1 cellular context compared by ENCODE assay signal in the genomic region with DNA sequence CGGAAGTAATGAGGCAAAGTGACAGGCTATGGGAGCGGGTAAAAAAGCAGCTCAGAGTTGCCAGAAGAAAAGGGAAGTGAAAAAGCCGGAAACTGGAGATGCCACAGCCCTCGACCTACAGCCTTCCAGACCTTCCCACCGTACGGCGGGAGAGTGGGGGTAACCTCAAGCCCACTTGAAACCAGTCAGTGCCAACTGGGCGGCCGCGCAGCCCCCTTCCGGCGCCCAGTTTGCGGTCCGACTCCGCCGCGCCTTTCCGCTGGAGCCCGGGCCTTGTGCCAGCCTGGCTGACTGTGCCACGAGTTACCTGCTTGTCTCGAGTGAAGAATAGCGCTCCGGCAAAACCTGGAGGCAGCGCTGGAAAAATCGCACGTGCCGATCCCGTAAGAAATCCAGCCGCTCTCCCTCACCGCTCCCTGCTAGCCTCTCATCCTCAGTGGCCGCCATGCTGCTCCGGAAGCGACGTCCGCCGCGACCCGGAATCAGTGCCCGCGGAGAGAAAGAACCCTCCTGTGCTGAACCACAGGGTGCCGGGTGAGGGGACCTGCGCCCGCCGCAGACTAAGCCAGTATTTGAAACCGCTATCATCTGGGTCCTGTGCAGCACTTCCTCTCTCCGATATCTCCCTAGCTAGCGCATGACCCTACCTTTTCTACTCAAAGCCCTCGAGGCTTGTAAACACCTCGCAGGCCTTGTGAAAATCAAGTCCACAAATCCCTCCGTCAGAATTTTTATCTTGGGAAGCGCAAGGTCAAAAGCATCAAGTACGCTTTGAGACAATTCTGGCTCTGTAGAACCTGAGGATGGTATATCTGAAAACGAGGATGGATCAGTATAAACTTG.
TF ChIP-seq lines count a peak whose summit lies in the region.

A gene (minus strand): TSS at position 473 of the 843 bp plus-strand sequence. CDS start 26 bp downstream, at position 447.

TF ChIP-seq in K562, 482 proteins besides CTCF, POLR2A, EP300 and RAD21 (continued from another document and continues in another):
- TF ChIP-seq CBX5 (IDR thresholded peaks at IDR 0.05; ENCODE audit: borderline replicate concordance, low read depth) (peak; percentile 58; the same call in 1 of the 2 replicates), ARID1B (IDR thresholded peaks at IDR 0.05) (0 out of 2 replicates have a peak, but pooled peaks have one; percentile 9), LARP7 (IDR thresholded peaks at IDR 0.05) (no peak), MAZ (CRISPR knock-in tag; conservative IDR thresholded peaks at IDR 0.05 in 1 of 2, IDR thresholded peaks at IDR 0.05 in 1 of 2) (peak in 1 of 2 experiments; percentile 45; a peak in 2 of 4 replicates), ZNF76 (CRISPR knock-in tag; IDR thresholded peaks at IDR 0.05; ENCODE audit: borderline replicate concordance) (no peak), SIN3A (IDR thresholded peaks at IDR 0.05; ENCODE audit: borderline replicate concordance in 2 of 2, control insufficient read depth in 1 of 2, low read depth in 2 of 2, low read length in 2 of 2) (peak in 1 of 2 experiments; percentile 45; a peak in 1 of 4 replicates), TAF9B (IDR thresholded peaks at IDR 0.05; ENCODE audit: partially characterized antibody) (peak; percentile 90), EHMT2 (IDR thresholded peaks at IDR 0.05) (peak; percentile 94), ETS2 (tag; IDR thresholded peaks at IDR 0.05; ENCODE audit: borderline replicate concordance, poor library complexity, severe bottlenecking) (no peak), SUPT5H (IDR thresholded peaks at IDR 0.05) (peak; percentile 83), SMAD3 (CRISPR knock-in tag; conservative IDR thresholded peaks at IDR 0.05) (no peak), ZNF146 (CRISPR knock-in tag; IDR thresholded peaks at IDR 0.05; ENCODE audit: unreplicated experiment) (no peak), NEUROD1 (IDR thresholded peaks at IDR 0.05; ENCODE audit: borderline replicate concordance, low read depth, low read length, partially characterized antibody) (no peak), MYC (IDR thresholded peaks at IDR 0.05; ENCODE audit: low read depth, low read length) (peak; percentile 44; the same call in 1 of the 2 replicates), MYC (CRISPR knock-in tag; IDR thresholded peaks at IDR 0.05; ENCODE audit: borderline replicate concordance, low read depth) (peak; percentile 64; the same call in 1 of the 2 replicates), ZNF184 (CRISPR knock-in tag; IDR thresholded peaks at IDR 0.05) (no peak), ZEB2 (IDR thresholded peaks at IDR 0.05) (0 out of 2 replicates have a peak, but pooled peaks have one; percentile 24), ZNF212 (CRISPR knock-in tag; IDR thresholded peaks at IDR 0.05) (no peak), CREBBP (IDR thresholded peaks at IDR 0.05; ENCODE audit: low read depth, low read length) (no peak), NR2C1 (IDR thresholded peaks at IDR 0.05) (peak; percentile 98), NR2C1 (tag; IDR thresholded peaks at IDR 0.05) (peak; percentile 99), RBFOX2 (IDR thresholded peaks at IDR 0.05; ENCODE audit: low read depth, low read length) (peak; percentile 92), L3MBTL2 (IDR thresholded peaks at IDR 0.05) (peak; percentile 90; the same call in 1 of the 2 replicates), SOX6 (IDR thresholded peaks at IDR 0.05) (peak; percentile 50), ETV1 (tag; conservative IDR thresholded peaks at IDR 0.05; ENCODE audit: low read depth) (peak; percentile 78), ZNF707 (CRISPR knock-in tag; conservative IDR thresholded peaks at IDR 0.05) (no peak), KDM5B (IDR thresholded peaks at IDR 0.05; ENCODE audit: insufficient replicate concordance, low read depth, low read length) (no peak), ZNF75A (CRISPR knock-in tag; IDR thresholded peaks at IDR 0.05) (no peak), EP400 (IDR thresholded peaks at IDR 0.05) (peak; percentile 82), HCFC1 (IDR thresholded peaks at IDR 0.05; ENCODE audit: low read depth, low read length) (peak; percentile 65)
- TF ChIP-seq, protein P1, sequence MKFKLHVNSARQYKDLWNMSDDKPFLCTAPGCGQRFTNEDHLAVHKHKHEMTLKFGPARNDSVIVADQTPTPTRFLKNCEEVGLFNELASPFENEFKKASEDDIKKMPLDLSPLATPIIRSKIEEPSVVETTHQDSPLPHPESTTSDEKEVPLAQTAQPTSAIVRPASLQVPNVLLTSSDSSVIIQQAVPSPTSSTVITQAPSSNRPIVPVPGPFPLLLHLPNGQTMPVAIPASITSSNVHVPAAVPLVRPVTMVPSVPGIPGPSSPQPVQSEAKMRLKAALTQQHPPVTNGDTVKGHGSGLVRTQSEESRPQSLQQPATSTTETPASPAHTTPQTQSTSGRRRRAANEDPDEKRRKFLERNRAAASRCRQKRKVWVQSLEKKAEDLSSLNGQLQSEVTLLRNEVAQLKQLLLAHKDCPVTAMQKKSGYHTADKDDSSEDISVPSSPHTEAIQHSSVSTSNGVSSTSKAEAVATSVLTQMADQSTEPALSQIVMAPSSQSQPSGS (CRISPR knock-in tag; IDR thresholded peaks at IDR 0.05): no peak
- TF ChIP-seq, protein P2, sequence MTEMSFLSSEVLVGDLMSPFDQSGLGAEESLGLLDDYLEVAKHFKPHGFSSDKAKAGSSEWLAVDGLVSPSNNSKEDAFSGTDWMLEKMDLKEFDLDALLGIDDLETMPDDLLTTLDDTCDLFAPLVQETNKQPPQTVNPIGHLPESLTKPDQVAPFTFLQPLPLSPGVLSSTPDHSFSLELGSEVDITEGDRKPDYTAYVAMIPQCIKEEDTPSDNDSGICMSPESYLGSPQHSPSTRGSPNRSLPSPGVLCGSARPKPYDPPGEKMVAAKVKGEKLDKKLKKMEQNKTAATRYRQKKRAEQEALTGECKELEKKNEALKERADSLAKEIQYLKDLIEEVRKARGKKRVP (CRISPR knock-in tag; IDR thresholded peaks at IDR 0.05): no peak
- TF ChIP-seq, protein P3, sequence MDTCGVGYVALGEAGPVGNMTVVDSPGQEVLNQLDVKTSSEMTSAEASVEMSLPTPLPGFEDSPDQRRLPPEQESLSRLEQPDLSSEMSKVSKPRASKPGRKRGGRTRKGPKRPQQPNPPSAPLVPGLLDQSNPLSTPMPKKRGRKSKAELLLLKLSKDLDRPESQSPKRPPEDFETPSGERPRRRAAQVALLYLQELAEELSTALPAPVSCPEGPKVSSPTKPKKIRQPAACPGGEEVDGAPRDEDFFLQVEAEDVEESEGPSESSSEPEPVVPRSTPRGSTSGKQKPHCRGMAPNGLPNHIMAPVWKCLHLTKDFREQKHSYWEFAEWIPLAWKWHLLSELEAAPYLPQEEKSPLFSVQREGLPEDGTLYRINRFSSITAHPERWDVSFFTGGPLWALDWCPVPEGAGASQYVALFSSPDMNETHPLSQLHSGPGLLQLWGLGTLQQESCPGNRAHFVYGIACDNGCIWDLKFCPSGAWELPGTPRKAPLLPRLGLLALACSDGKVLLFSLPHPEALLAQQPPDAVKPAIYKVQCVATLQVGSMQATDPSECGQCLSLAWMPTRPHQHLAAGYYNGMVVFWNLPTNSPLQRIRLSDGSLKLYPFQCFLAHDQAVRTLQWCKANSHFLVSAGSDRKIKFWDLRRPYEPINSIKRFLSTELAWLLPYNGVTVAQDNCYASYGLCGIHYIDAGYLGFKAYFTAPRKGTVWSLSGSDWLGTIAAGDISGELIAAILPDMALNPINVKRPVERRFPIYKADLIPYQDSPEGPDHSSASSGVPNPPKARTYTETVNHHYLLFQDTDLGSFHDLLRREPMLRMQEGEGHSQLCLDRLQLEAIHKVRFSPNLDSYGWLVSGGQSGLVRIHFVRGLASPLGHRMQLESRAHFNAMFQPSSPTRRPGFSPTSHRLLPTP (IDR thresholded peaks at IDR 0.05; ENCODE audit: borderline replicate concordance, extremely low read depth, insufficient read length): no peak
- TF ChIP-seq, protein P4, sequence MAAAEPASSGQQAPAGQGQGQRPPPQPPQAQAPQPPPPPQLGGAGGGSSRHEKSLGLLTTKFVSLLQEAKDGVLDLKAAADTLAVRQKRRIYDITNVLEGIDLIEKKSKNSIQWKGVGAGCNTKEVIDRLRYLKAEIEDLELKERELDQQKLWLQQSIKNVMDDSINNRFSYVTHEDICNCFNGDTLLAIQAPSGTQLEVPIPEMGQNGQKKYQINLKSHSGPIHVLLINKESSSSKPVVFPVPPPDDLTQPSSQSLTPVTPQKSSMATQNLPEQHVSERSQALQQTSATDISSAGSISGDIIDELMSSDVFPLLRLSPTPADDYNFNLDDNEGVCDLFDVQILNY (CRISPR knock-in tag; IDR thresholded peaks at IDR 0.05): peak; percentile 63; the same call in 1 of the 2 replicates
- TF ChIP-seq, protein P5, sequence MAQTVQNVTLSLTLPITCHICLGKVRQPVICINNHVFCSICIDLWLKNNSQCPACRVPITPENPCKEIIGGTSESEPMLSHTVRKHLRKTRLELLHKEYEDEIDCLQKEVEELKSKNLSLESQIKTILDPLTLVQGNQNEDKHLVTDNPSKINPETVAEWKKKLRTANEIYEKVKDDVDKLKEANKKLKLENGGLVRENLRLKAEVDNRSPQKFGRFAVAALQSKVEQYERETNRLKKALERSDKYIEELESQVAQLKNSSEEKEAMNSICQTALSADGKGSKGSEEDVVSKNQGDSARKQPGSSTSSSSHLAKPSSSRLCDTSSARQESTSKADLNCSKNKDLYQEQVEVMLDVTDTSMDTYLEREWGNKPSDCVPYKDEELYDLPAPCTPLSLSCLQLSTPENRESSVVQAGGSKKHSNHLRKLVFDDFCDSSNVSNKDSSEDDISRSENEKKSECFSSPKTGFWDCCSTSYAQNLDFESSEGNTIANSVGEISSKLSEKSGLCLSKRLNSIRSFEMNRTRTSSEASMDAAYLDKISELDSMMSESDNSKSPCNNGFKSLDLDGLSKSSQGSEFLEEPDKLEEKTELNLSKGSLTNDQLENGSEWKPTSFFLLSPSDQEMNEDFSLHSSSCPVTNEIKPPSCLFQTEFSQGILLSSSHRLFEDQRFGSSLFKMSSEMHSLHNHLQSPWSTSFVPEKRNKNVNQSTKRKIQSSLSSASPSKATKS (CRISPR knock-in tag; IDR thresholded peaks at IDR 0.05): no peak
- TF ChIP-seq, protein P6, sequence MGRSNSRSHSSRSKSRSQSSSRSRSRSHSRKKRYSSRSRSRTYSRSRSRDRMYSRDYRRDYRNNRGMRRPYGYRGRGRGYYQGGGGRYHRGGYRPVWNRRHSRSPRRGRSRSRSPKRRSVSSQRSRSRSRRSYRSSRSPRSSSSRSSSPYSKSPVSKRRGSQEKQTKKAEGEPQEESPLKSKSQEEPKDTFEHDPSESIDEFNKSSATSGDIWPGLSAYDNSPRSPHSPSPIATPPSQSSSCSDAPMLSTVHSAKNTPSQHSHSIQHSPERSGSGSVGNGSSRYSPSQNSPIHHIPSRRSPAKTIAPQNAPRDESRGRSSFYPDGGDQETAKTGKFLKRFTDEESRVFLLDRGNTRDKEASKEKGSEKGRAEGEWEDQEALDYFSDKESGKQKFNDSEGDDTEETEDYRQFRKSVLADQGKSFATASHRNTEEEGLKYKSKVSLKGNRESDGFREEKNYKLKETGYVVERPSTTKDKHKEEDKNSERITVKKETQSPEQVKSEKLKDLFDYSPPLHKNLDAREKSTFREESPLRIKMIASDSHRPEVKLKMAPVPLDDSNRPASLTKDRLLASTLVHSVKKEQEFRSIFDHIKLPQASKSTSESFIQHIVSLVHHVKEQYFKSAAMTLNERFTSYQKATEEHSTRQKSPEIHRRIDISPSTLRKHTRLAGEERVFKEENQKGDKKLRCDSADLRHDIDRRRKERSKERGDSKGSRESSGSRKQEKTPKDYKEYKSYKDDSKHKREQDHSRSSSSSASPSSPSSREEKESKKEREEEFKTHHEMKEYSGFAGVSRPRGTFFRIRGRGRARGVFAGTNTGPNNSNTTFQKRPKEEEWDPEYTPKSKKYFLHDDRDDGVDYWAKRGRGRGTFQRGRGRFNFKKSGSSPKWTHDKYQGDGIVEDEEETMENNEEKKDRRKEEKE (IDR thresholded peaks at IDR 0.05; ENCODE audit: borderline replicate concordance in 1 of 2, control insufficient read depth in 1 of 2, low read depth in 2 of 2, low read length in 1 of 2): no peak
- TF ChIP-seq, protein P7, sequence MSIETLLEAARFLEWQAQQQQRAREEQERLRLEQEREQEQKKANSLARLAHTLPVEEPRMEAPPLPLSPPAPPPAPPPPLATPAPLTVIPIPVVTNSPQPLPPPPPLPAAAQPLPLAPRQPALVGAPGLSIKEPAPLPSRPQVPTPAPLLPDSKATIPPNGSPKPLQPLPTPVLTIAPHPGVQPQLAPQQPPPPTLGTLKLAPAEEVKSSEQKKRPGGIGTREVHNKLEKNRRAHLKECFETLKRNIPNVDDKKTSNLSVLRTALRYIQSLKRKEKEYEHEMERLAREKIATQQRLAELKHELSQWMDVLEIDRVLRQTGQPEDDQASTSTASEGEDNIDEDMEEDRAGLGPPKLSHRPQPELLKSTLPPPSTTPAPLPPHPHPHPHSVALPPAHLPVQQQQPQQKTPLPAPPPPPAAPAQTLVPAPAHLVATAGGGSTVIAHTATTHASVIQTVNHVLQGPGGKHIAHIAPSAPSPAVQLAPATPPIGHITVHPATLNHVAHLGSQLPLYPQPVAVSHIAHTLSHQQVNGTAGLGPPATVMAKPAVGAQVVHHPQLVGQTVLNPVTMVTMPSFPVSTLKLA (conservative IDR thresholded peaks at IDR 0.05): peak; percentile 58 to 73; a peak in 3 of 4 replicates
- TF ChIP-seq, protein P8, sequence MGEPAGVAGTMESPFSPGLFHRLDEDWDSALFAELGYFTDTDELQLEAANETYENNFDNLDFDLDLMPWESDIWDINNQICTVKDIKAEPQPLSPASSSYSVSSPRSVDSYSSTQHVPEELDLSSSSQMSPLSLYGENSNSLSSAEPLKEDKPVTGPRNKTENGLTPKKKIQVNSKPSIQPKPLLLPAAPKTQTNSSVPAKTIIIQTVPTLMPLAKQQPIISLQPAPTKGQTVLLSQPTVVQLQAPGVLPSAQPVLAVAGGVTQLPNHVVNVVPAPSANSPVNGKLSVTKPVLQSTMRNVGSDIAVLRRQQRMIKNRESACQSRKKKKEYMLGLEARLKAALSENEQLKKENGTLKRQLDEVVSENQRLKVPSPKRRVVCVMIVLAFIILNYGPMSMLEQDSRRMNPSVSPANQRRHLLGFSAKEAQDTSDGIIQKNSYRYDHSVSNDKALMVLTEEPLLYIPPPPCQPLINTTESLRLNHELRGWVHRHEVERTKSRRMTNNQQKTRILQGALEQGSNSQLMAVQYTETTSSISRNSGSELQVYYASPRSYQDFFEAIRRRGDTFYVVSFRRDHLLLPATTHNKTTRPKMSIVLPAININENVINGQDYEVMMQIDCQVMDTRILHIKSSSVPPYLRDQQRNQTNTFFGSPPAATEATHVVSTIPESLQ (CRISPR knock-in tag; IDR thresholded peaks at IDR 0.05): 0 out of 2 replicates have a peak, but pooled peaks have one; percentile 46
